In genomic region chr6:12878741-12879140, GRCh38 we compare ENCODE assay signal across 28 cellular contexts.
"Had no signal": no experiment of that assay in that cellular context is flagged by ENCODE, and none has a peak within 500 bp of the region (broad histone marks: within the 10 kb centered on the region; RNA-seq: fewer than 3 reads in every experiment).

No MANE protein-coding gene starts in this region.

- H3K36me3 Mint-ChIP-seq: stimulated activated effector memory CD8-positive, alpha-beta T cell treated with anti-CD3 and anti-CD28 coated beads, Interleukin-12 subunit alpha, Interleukin-12 subunit beta, amount 100 ng/mL, for 72 hours; stimulated activated memory B cell treated with anti-CD40 and anti-IgM and Interleukin-4, amounts not matched to agents 10 μg/mL and 1 μg/mL and 100 μg/mL, for 72 hours; stimulated activated naive B cell treated with anti-CD40 and anti-IgM and Interleukin-4, amounts not matched to agents 10 μg/mL and 1 μg/mL and 100 μg/mL, for 72 hours; type B pancreatic cell had no signal

- H3K4me3 Mint-ChIP-seq: stimulated activated effector memory CD8-positive, alpha-beta T cell treated with anti-CD3 and anti-CD28 coated beads, Interleukin-12 subunit alpha, Interleukin-12 subunit beta, amount 100 ng/mL, for 72 hours; stimulated activated memory B cell treated with anti-CD40 and anti-IgM and Interleukin-4, amounts not matched to agents 10 μg/mL and 1 μg/mL and 100 μg/mL, for 72 hours; stimulated activated naive B cell treated with anti-CD40 and anti-IgM and Interleukin-4, amounts not matched to agents 10 μg/mL and 1 μg/mL and 100 μg/mL, for 72 hours; stimulated activated naive CD8-positive, alpha-beta T cell treated with anti-CD3 and anti-CD28 coated beads, Interleukin-15, amount 100 ng/mL, for 72 hours; stimulated activated naive CD8-positive, alpha-beta T cell treated with anti-CD3 and anti-CD28 coated beads, Interleukin-15, Interleukin-2, amounts not matched to agents 100 ng/mL and 50 ng/mL, for 24 hours; type B pancreatic cell had no signal

- H3K27ac Mint-ChIP-seq: stimulated activated effector memory CD8-positive, alpha-beta T cell treated with anti-CD3 and anti-CD28 coated beads, Interleukin-12 subunit alpha, Interleukin-12 subunit beta, amount 100 ng/mL, for 72 hours; stimulated activated memory B cell treated with anti-CD40 and anti-IgM and Interleukin-4, amounts not matched to agents 10 μg/mL and 1 μg/mL and 100 μg/mL, for 72 hours; stimulated activated naive B cell treated with anti-CD40 and anti-IgM and Interleukin-4, amounts not matched to agents 10 μg/mL and 1 μg/mL and 100 μg/mL, for 72 hours; stimulated activated naive CD8-positive, alpha-beta T cell treated with anti-CD3 and anti-CD28 coated beads, Interleukin-15, amount 100 ng/mL, for 72 hours; stimulated activated naive CD8-positive, alpha-beta T cell treated with anti-CD3 and anti-CD28 coated beads, Interleukin-15, Interleukin-2, amounts not matched to agents 100 ng/mL and 50 ng/mL, for 24 hours; type B pancreatic cell had no signal

- H3K9me3 Mint-ChIP-seq: stimulated activated effector memory CD8-positive, alpha-beta T cell treated with anti-CD3 and anti-CD28 coated beads, Interleukin-12 subunit alpha, Interleukin-12 subunit beta, amount 100 ng/mL, for 72 hours; stimulated activated memory B cell treated with anti-CD40 and anti-IgM and Interleukin-4, amounts not matched to agents 10 μg/mL and 1 μg/mL and 100 μg/mL, for 72 hours; stimulated activated naive B cell treated with anti-CD40 and anti-IgM and Interleukin-4, amounts not matched to agents 10 μg/mL and 1 μg/mL and 100 μg/mL, for 72 hours; stimulated activated naive CD8-positive, alpha-beta T cell treated with anti-CD3 and anti-CD28 coated beads, Interleukin-15, amount 100 ng/mL, for 72 hours; stimulated activated naive CD8-positive, alpha-beta T cell treated with anti-CD3 and anti-CD28 coated beads, Interleukin-15, Interleukin-2, amounts not matched to agents 100 ng/mL and 50 ng/mL, for 24 hours; type B pancreatic cell had no signal

- H3K4me1 Mint-ChIP-seq: stimulated activated effector memory CD8-positive, alpha-beta T cell treated with anti-CD3 and anti-CD28 coated beads, Interleukin-12 subunit alpha, Interleukin-12 subunit beta, amount 100 ng/mL, for 72 hours; stimulated activated memory B cell treated with anti-CD40 and anti-IgM and Interleukin-4, amounts not matched to agents 10 μg/mL and 1 μg/mL and 100 μg/mL, for 72 hours; stimulated activated naive B cell treated with anti-CD40 and anti-IgM and Interleukin-4, amounts not matched to agents 10 μg/mL and 1 μg/mL and 100 μg/mL, for 72 hours; stimulated activated naive CD8-positive, alpha-beta T cell treated with anti-CD3 and anti-CD28 coated beads, Interleukin-15, amount 100 ng/mL, for 72 hours had no signal

- ATAC-seq: stimulated activated effector memory CD8-positive, alpha-beta T cell treated with anti-CD3 and anti-CD28 coated beads, Interleukin-12 subunit alpha, Interleukin-12 subunit beta, amount 100 ng/mL, for 72 hours; stimulated activated memory B cell treated with anti-CD40 and anti-IgM and Interleukin-4, amounts not matched to agents 10 μg/mL and 1 μg/mL and 100 μg/mL, for 72 hours; stimulated activated naive B cell treated with anti-CD40 and anti-IgM and Interleukin-4, amounts not matched to agents 10 μg/mL and 1 μg/mL and 100 μg/mL, for 72 hours; stimulated activated naive CD8-positive, alpha-beta T cell treated with anti-CD3 and anti-CD28 coated beads, Interleukin-15, amount 100 ng/mL, for 72 hours; stimulated activated naive CD8-positive, alpha-beta T cell treated with anti-CD3 and anti-CD28 coated beads, Interleukin-15, Interleukin-2, amounts not matched to agents 100 U/mL and 50 U/mL, for 24 hours; upper lobe of right lung had no signal

- H3K9me3 ChIP-seq: stomach, suprapubic skin, testis, thoracic aorta, thyroid gland, tibial artery, tibial nerve, transverse colon, upper lobe of left lung, upper lobe of right lung, uterus, vagina had no signal

- H3K27ac ChIP-seq: stomach, suprapubic skin, testis, thoracic aorta, thyroid gland, tibial artery, tibial nerve, transverse colon, upper lobe of left lung, upper lobe of right lung, uterus, vagina had no signal

- H3K27me3 ChIP-seq: testis, thyroid gland, upper lobe of left lung, uterus, vagina had no signal

- H3K4me1 ChIP-seq: stomach, suprapubic skin, testis, thyroid gland, tibial artery, tibial nerve, transverse colon, upper lobe of left lung, upper lobe of right lung, uterus, vagina had no signal

- H3K4me3 ChIP-seq: stomach, suprapubic skin, testis, thoracic aorta, thyroid gland, tibial artery, tibial nerve, transverse colon, upper lobe of left lung, upper lobe of right lung, uterus, vagina had no signal

- DNase-seq: stimulated activated CD4-positive, alpha-beta T cell treated with anti-CD3 and anti-CD28 coated beads, Interleukin-2, amount 100 ng/mL, for 48 hours; stimulated activated CD4-positive, alpha-beta T cell treated with anti-CD3 and anti-CD28 coated beads, Interleukin-4, amount 100 ng/mL, for 1 hour; stimulated activated CD4-positive, alpha-beta T cell treated with anti-CD3 and anti-CD28 coated beads, Interleukin-4, amount 100 ng/mL, for 24 hours; stimulated activated CD4-positive, alpha-beta T cell treated with anti-CD3 and anti-CD28 coated beads, Interleukin-4, amount 100 ng/mL, for 4 hours; stimulated activated CD8-positive, alpha-beta memory T cell treated with anti-CD3 and anti-CD28 coated beads, Interleukin-4, amount 100 ng/mL, for 48 hours; stimulated activated naive B cell treated with anti-CD40 and anti-IgM and Interleukin-4, amounts not matched to agents 10 μg/mL and 1 μg/mL and 100 μg/mL, for 72 hours; stimulated activated naive CD4-positive, alpha-beta T cell; stimulated activated naive CD4-positive, alpha-beta T cell treated with Interleukin-2 at 50 U/mL for 16 hours; stimulated activated naive CD8-positive, alpha-beta T cell treated with anti-CD3 and anti-CD28 coated beads, Interleukin-15, amount 100 ng/mL, for 72 hours; stimulated activated naive CD8-positive, alpha-beta T cell treated with anti-CD3 and anti-CD28 coated beads, Interleukin-15, Interleukin-2, amounts not matched to agents 100 U/mL and 50 U/mL, for 24 hours; stomach; substantia nigra; testis; thyroid gland; tibial artery; transverse colon; trophoblast cell; upper lobe of left lung; upper lobe of right lung; uterus had no signal

- H3K36me3 ChIP-seq: stomach, suprapubic skin, thoracic aorta, thyroid gland, tibial artery, tibial nerve, transverse colon, upper lobe of left lung, upper lobe of right lung, uterus, vagina had no signal
